ENCODE assay signal across 1 cellular context in genomic region chr6:157613011-157613522, GRCh38.
TF ChIP-seq lines count a peak whose summit lies in the region.

No MANE protein-coding gene starts in this region.

TF ChIP-seq in HCT116, 20 proteins besides CTCF, POLR2A, EP300 and RAD21 (continued from another document):
- TF ChIP-seq ZBTB33 (IDR thresholded peaks at IDR 0.05; ENCODE audit: extremely low read depth, insufficient replicate concordance, low read length) = no peak
- no peak for TF ChIP-seq TCF7L2 (IDR thresholded peaks at IDR 0.05; ENCODE audit: borderline replicate concordance, extremely low read depth, insufficient read depth, insufficient read length)
- TF ChIP-seq POLR2AphosphoS5 (IDR thresholded peaks at IDR 0.05; ENCODE audit: low read depth, low read length) = no peak
- peak; percentile 97 for TF ChIP-seq MAX (IDR thresholded peaks at IDR 0.05)
- peak; percentile 78 for TF ChIP-seq JUND (IDR thresholded peaks at IDR 0.05)
- no peak for TF ChIP-seq ZFX (IDR thresholded peaks at IDR 0.05)
- peak; percentile 90 for TF ChIP-seq FOSL1 (IDR thresholded peaks at IDR 0.05; ENCODE audit: low read depth)
- TF ChIP-seq EZH2phosphoT487 (IDR thresholded peaks at IDR 0.05; ENCODE audit: borderline replicate concordance) = no peak
- peak; percentile 83 for TF ChIP-seq ATF3 (IDR thresholded peaks at IDR 0.05)
